Comparison of ENCODE assay signal across 8 cellular contexts in the genomic region with DNA sequence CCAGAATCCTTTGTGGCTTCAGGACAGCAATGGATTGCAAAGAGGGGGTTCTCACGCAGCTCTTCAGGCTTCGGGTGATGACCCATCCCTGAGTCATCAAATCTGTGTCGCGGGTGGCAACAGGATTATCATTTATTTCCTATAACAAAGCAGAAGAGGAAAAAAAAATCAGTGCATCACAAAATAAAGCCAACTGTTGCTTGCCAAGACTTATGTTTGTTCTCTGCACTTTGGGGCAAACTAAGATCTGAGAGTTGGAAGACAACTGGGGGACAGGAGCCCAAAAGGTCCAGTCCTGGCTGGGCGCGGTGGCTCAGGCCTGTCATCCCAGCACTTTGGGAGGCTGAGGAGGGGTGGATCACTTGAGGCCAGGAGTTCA. TPM values are rescaled to one million over a fixed set of nuclear protein-coding genes. Genes with fewer than 3 reads are reported as not detected.
DNase-seq lines count a peak whose midpoint lies in the region; ATAC-seq, FAIRE-seq and TF ChIP-seq lines count a peak whose summit lies in the region.

No MANE protein-coding gene starts in this region.

- SMC1A ChIA-PET in GM12878 (lab: Charles Lee; ENCODE audit: uncharacterized antibody, unreplicated experiment) = interaction anchor here (1.1 to 3.2 kb wide), 4 partner anchors 9 to 18 kb away, joined by 3 to 14 read pairs (median 6); no protein-coding TSS in a partner anchor

- H3K4me2 ChIP-seq in GM12878 (ENCODE audit: control insufficient read depth, insufficient read depth) = peak overlapping the region; percentile 36; the same call in 1 of the 2 replicates

- peaks cover 5% of the 10 kb centered on the region for H3K79me2 ChIP-seq in GM12878 (ENCODE audit: control insufficient read depth, insufficient read depth, low read length)

- DNase-seq in BJ (ENCODE audit: low read depth) = peak; percentile 26
- peak; percentile 68 for DNase-seq in NOMO-1 treated with DMSO at 0.1 percent for 48 hours (lab: John Stamatoyannopoulos, UW; ENCODE audit: unreplicated experiment)
- DNase-seq in GM12878 (ENCODE audit: low read depth, low spot score) = no peak
- no peak for DNase-seq in natural killer cell
- DNase-seq in SHP77 (lab: John Stamatoyannopoulos, UW) = no peak

- no peak for FAIRE-seq in GM12878 (lab: Jason Lieb, UNC)

- intact Hi-C loops in GM12878 (cut with micrococcal nuclease; ENCODE audit: unreplicated experiment) (no loop called here), natural killer cell (cut with micrococcal nuclease) (no loop called here)

- no peak for TF ChIP-seq EP300 in GM12878 (IDR thresholded peaks at IDR 0.05; ENCODE audit: borderline replicate concordance in 1 of 2, control insufficient read depth in 1 of 2, low read depth in 2 of 2, low read length in 2 of 2)

- H3K4me1 ChIP-seq in GM12878 (ENCODE audit: control insufficient read depth, insufficient read depth, low read length) = peaks cover 23% of the 10 kb centered on the region

- ATAC-seq in GM12878 (no peak), natural killer cell (peak in 2 of 3 donors; percentile 26 to 28), GM18907 (IDR thresholded peaks at IDR 0.05; ENCODE audit: unreplicated experiment) (no peak), HG02678 (IDR thresholded peaks at IDR 0.05; ENCODE audit: unreplicated experiment) (no peak), GM18502 (IDR thresholded peaks at IDR 0.05; ENCODE audit: poor library complexity, unreplicated experiment) (no peak)

- RAD21 ChIA-PET in GM12878 (lab: Charles Lee; ENCODE audit: unreplicated experiment) = interaction anchor here (0.5 to 1.0 kb wide), 2 partner anchors 10 to 42 kb away, joined by 3 to 4 read pairs; no protein-coding TSS in a partner anchor

- no peaks in the 10 kb centered on the region for H4K20me1 ChIP-seq in GM12878 (ENCODE audit: control insufficient read depth, insufficient read depth)

- in situ Hi-C loops in GM12878 (cut with MboI) = no loop called here

- TF ChIP-seq CTCF in BJ (IDR thresholded peaks at IDR 0.05; ENCODE audit: insufficient read depth, low read depth, low read length) (no peak), GM12878 (IDR thresholded peaks at IDR 0.05 in 2 of 3, conservative IDR thresholded peaks at IDR 0.05 in 1 of 3; ENCODE audit: control insufficient read depth in 2 of 3, extremely low read depth in 1 of 3, insufficient read depth in 1 of 3, low read depth in 3 of 3, low read length in 3 of 3) (no peak), natural killer cell (IDR thresholded peaks at IDR 0.05) (no peak)

- CTCF ChIA-PET in BJ (lab: Yijun Ruan, JAX) = interaction anchor here (0.9 to 4.0 kb wide), 6 partner anchors 13 to 192 kb away, joined by 3 to 29 read pairs (median 4); no protein-coding TSS in a partner anchor
- CTCF ChIA-PET in GM12878 (lab: Yijun Ruan, JAX) = interaction anchor here (1.3 to 8.9 kb wide), 3 partner anchors 12 to 22 kb away, joined by 3 to 117 read pairs (median 52); no protein-coding TSS in a partner anchor

- peak overlapping the region; percentile 67; the same call in 1 of the 2 replicates for H2AFZ ChIP-seq in GM12878 (ENCODE audit: control insufficient read depth, low read depth, low read length)

- no peaks in the 10 kb centered on the region for H3K36me3 ChIP-seq in BJ (ENCODE audit: control insufficient read depth, insufficient read depth, low read length)
- no peaks in the 10 kb centered on the region for H3K36me3 ChIP-seq in GM12878 (ENCODE audit: control insufficient read depth in 2 of 2, insufficient read depth in 2 of 2, low read length in 1 of 2)

- H3K9ac ChIP-seq in GM12878 (ENCODE audit: control insufficient read depth, insufficient read depth, low read length) = no peak overlapping the region

- POLR2A ChIA-PET in BJ (lab: Charles Lee) = interaction anchor here (0.7 kb wide), 1 partner anchor 9 kb away, joined by 4 read pairs; no protein-coding TSS in a partner anchor
- POLR2A ChIA-PET in GM12878 (lab: Charles Lee) = interaction anchor here (1.0 to 3.3 kb wide), 3 partner anchors 9 to 16 kb away, joined by 5 to 14 read pairs (median 8); no protein-coding TSS in a partner anchor

- H3K4me3 ChIP-seq in BJ (ENCODE audit: low read depth, low read length) (no peak overlapping the region), GM12878 (no peak overlapping the region)

- H3K4me3 Mint-ChIP-seq in natural killer cell = no peak overlapping the region

- no TSS peak for BruUV-seq in GM12878 (replicated peaks; lab: Mats Ljungman, UMichigan)

- peaks cover 0 to 6% of the 10 kb centered on the region in 2 donors for H3K9me3 Mint-ChIP-seq in natural killer cell

- no peak for TF ChIP-seq RAD21 in GM12878 (IDR thresholded peaks at IDR 0.05; ENCODE audit: insufficient read depth, low read depth, low read length)

- peak overlapping the region; percentile 33; the same call in 1 of the 2 replicates for H3K27ac ChIP-seq in GM12878 (ENCODE audit: control insufficient read depth, insufficient read depth)

- peak overlapping the region in 1 of 2 donors; percentile 72 for H3K27ac Mint-ChIP-seq in natural killer cell

- H3K27me3 Mint-ChIP-seq in natural killer cell (ENCODE audit: low read depth in 2 of 2) = peaks cover under 1 to 5% of the 10 kb centered on the region in 2 donors

- H3K9me3 ChIP-seq in GM12878 (replicated peaks; ENCODE audit: control insufficient read depth, insufficient read depth, low read length) = no peaks in the 10 kb centered on the region; the same call in 2 of the 3 replicates

- TF ChIP-seq POLR2A in GM12878 (IDR thresholded peaks at IDR 0.05; ENCODE audit: low read depth, low read length) = no peak

- no peaks in the 10 kb centered on the region for H3K36me3 Mint-ChIP-seq in natural killer cell

- WGBS in GM12878 (ENCODE audit: insufficient coverage, insufficient replicate concordance, low lambda C conversion rate, missing lambda C conversion rate) = 42% methylated on average over 6 of the region's 6 CpGs

- H3K27me3 ChIP-seq in BJ (ENCODE audit: control insufficient read depth, insufficient read depth, low read length) (no peaks in the 10 kb centered on the region), GM12878 (replicated peaks in 1 of 2; ENCODE audit: control insufficient read depth in 2 of 2, insufficient read depth in 2 of 2, low read length in 1 of 2) (no peaks in the 10 kb centered on the region)

- H3K4me1 Mint-ChIP-seq in natural killer cell = peaks cover 0 to 12% of the 10 kb centered on the region in 2 donors

RNA-seq across cellular contexts. Expression of a gene that starts 6.4 kb away (rescaled TPM):
- 0.06 TPM in 1 of 2 replicates, not detected in the other for polyA plus RNA-seq in BJ (2011; rRNA removed)
- polyA minus RNA-seq in BJ (2011; rRNA and poly(A)+ RNA removed) = 0.24 TPM in 1 of 2 replicates, not detected in the other
- total RNA-seq in GM12878 (2013; cell fraction: nucleolus; rRNA removed) = 17.5 and 19.5 TPM in 2 replicates
- 16.7 and 18.0 TPM in 2 replicates for total RNA-seq in GM12878 (2014; rRNA removed)
- total RNA-seq in GM12878 (2014; rRNA removed; fragmentation: Illumina TruSeq; extraction: Trizol) = 8.7 and 9.5 TPM in 2 replicates
- 16.2 and 16.9 TPM in 2 replicates for total RNA-seq in GM12878 (2021)
- 1.9 TPM for polyA plus RNA-seq in GM12878 (2011; ENCODE audit: low read depth)
- polyA plus RNA-seq in GM12878 (2011; rRNA removed) = 10.2 and 16.6 TPM in 2 replicates
- 23.5 and 26.3 TPM in 2 replicates for polyA plus RNA-seq in GM12878 (2011; cell fraction: cytosol; rRNA removed)
- polyA plus RNA-seq in GM12878 (2011; cell fraction: nucleus; rRNA removed) = 16.4 and 17.5 TPM in 2 replicates
- 6.3 and 11.1 TPM in 2 replicates for polyA plus RNA-seq in GM12878 (2012)
- polyA plus RNA-seq in GM12878 (2014; fragmentation: Illumina TruSeq; extraction: Trizol) = 2.5 and 7.3 TPM in 2 replicates
- 1 to 10 TPM in 1 of 2 experiments, under 1 TPM in 1; 0.42 to 1.7 TPM for polyA plus RNA-seq in GM12878 (2014; fragmentation: Nextera tagmentation; extraction: Ambion mirVana)
- polyA plus RNA-seq in GM12878 (2014; rRNA removed) = 13.0 and 13.8 TPM in 2 replicates
- polyA plus RNA-seq in GM12878 (2016; fragmentation: Nextera tagmentation; extraction: Ambion mirVana) = 10 to 100 TPM in 1 of 2 experiments, 1 to 10 TPM in 1; 8.7 to 10.1 TPM
- 13.3 and 23.2 TPM in 2 replicates for polyA minus RNA-seq in GM12878 (2011; rRNA and poly(A)+ RNA removed)
- polyA minus RNA-seq in GM12878 (2011; cell fraction: cytosol; rRNA and poly(A)+ RNA removed) = 10.2 and 11.1 TPM in 2 replicates
- 4.6 and 6.2 TPM in 2 replicates for polyA minus RNA-seq in GM12878 (2011; cell fraction: nucleus; rRNA and poly(A)+ RNA removed)
- total RNA-seq in natural killer cell = 10 to 100 TPM in 1 of 3 donors, 1 to 10 TPM in 2; 3.9 to 10.4 (median 8.4) TPM

RNA-seq across cellular contexts. Expression of a gene that starts 36.3 kb away (rescaled TPM):
- polyA plus RNA-seq in BJ (2011; rRNA removed) = not detected in 2 replicates
- polyA minus RNA-seq in BJ (2011; rRNA and poly(A)+ RNA removed) = not detected in 2 replicates
- total RNA-seq in GM12878 (2013; cell fraction: nucleolus; rRNA removed) = 25.9 and 29.4 TPM in 2 replicates
- 50.1 and 57.7 TPM in 2 replicates for total RNA-seq in GM12878 (2014; rRNA removed)
- total RNA-seq in GM12878 (2014; rRNA removed; fragmentation: Illumina TruSeq; extraction: Trizol) = 4.7 and 6.1 TPM in 2 replicates
- total RNA-seq in GM12878 (2021) = 32.4 and 33.7 TPM in 2 replicates
- 5.5 TPM for polyA plus RNA-seq in GM12878 (2011; ENCODE audit: low read depth)
- polyA plus RNA-seq in GM12878 (2011; rRNA removed) = not detected in 2 replicates
- polyA plus RNA-seq in GM12878 (2011; cell fraction: cytosol; rRNA removed) = 0.04 TPM in 1 of 2 replicates, not detected in the other
- 0.26 and 0.33 TPM in 2 replicates for polyA plus RNA-seq in GM12878 (2011; cell fraction: nucleus; rRNA removed)
- polyA plus RNA-seq in GM12878 (2012) = 20.4 and 25.5 TPM in 2 replicates
- 0.54 TPM in 1 of 2 replicates, not detected in the other for polyA plus RNA-seq in GM12878 (2014; fragmentation: Illumina TruSeq; extraction: Trizol)
- polyA plus RNA-seq in GM12878 (2014; fragmentation: Nextera tagmentation; extraction: Ambion mirVana) = 1 to 10 TPM in 1 of 2 experiments, under 1 TPM in 1; 0.19 to 1.2 TPM
- polyA plus RNA-seq in GM12878 (2014; rRNA removed) = 35.7 and 44.5 TPM in 2 replicates
- 10 to 100 TPM; 42.2 to 43.3 TPM for polyA plus RNA-seq in GM12878 (2016; fragmentation: Nextera tagmentation; extraction: Ambion mirVana)
- polyA minus RNA-seq in GM12878 (2011; rRNA and poly(A)+ RNA removed) = not detected in 2 replicates
- polyA minus RNA-seq in GM12878 (2011; cell fraction: cytosol; rRNA and poly(A)+ RNA removed) = not detected in 2 replicates
- 0.29 TPM in 1 of 2 replicates, not detected in the other for polyA minus RNA-seq in GM12878 (2011; cell fraction: nucleus; rRNA and poly(A)+ RNA removed)
- total RNA-seq in natural killer cell = 10 to 100 TPM; 37.1 to 60.4 (median 51.7) TPM

RNA-seq across cellular contexts. Expression of a gene that starts 43.4 kb away (rescaled TPM):
- polyA plus RNA-seq in BJ (2011; rRNA removed) (45.3 and 75.8 TPM in 2 replicates), GM12878 (2011; rRNA removed) (10.7 and 29.5 TPM in 2 replicates), GM12878 (2014; fragmentation: Illumina TruSeq; extraction: Trizol) (2.3 and 11.6 TPM in 2 replicates), GM12878 (2014; fragmentation: Nextera tagmentation; extraction: Ambion mirVana) (1 to 10 TPM; 2.2 to 7.2 TPM), GM12878 (2014; rRNA removed) (42.6 and 64.0 TPM in 2 replicates), GM12878 (2016; fragmentation: Nextera tagmentation; extraction: Ambion mirVana) (10 to 100 TPM; 71.8 to 75.2 TPM)
- 41.9 and 51.3 TPM in 2 replicates for polyA minus RNA-seq in BJ (2011; rRNA and poly(A)+ RNA removed)
- total RNA-seq in GM12878 (2013; cell fraction: nucleolus; rRNA removed) = 37.3 and 45.2 TPM in 2 replicates
- total RNA-seq in GM12878 (2014; rRNA removed) (35.0 and 43.0 TPM in 2 replicates), GM12878 (2014; rRNA removed; fragmentation: Illumina TruSeq; extraction: Trizol) (14.5 and 18.6 TPM in 2 replicates), GM12878 (2021) (69.2 and 79.1 TPM in 2 replicates), natural killer cell (10 to 100 TPM; 39.6 to 61.4 (median 49.0) TPM)
- 8.1 TPM for polyA plus RNA-seq in GM12878 (2011; ENCODE audit: low read depth)
- polyA plus RNA-seq in GM12878 (2011; cell fraction: cytosol; rRNA removed) = 38.7 and 57.3 TPM in 2 replicates
- polyA plus RNA-seq in GM12878 (2011; cell fraction: nucleus; rRNA removed) = 95.1 and 119 TPM in 2 replicates
- polyA plus RNA-seq in GM12878 (2012) = 36.4 and 40.2 TPM in 2 replicates
- 28.0 and 50.8 TPM in 2 replicates for polyA minus RNA-seq in GM12878 (2011; rRNA and poly(A)+ RNA removed)
- polyA minus RNA-seq in GM12878 (2011; cell fraction: cytosol; rRNA and poly(A)+ RNA removed) = 25.0 and 25.9 TPM in 2 replicates
- polyA minus RNA-seq in GM12878 (2011; cell fraction: nucleus; rRNA and poly(A)+ RNA removed) = 12.5 and 24.5 TPM in 2 replicates

RNA-seq across cellular contexts. Expression of a gene that starts 48.1 kb away (rescaled TPM):
- 8.0 and 15.6 TPM in 2 replicates for polyA plus RNA-seq in BJ (2011; rRNA removed)
- polyA minus RNA-seq in BJ (2011; rRNA and poly(A)+ RNA removed) = 11.0 and 30.3 TPM in 2 replicates
- total RNA-seq in GM12878 (2013; cell fraction: nucleolus; rRNA removed) = 5.3 and 6.9 TPM in 2 replicates
- 5.0 and 6.8 TPM in 2 replicates for total RNA-seq in GM12878 (2014; rRNA removed)
- 3.0 and 4.7 TPM in 2 replicates for total RNA-seq in GM12878 (2014; rRNA removed; fragmentation: Illumina TruSeq; extraction: Trizol)
- 9.7 and 10.6 TPM in 2 replicates for total RNA-seq in GM12878 (2021)
- 3.1 TPM for polyA plus RNA-seq in GM12878 (2011; ENCODE audit: low read depth)
- 1.1 and 1.6 TPM in 2 replicates for polyA plus RNA-seq in GM12878 (2011; rRNA removed)
- 3.6 and 4.8 TPM in 2 replicates for polyA plus RNA-seq in GM12878 (2011; cell fraction: cytosol; rRNA removed)
- polyA plus RNA-seq in GM12878 (2011; cell fraction: nucleus; rRNA removed) = 6.0 and 6.4 TPM in 2 replicates
- 5.0 and 5.7 TPM in 2 replicates for polyA plus RNA-seq in GM12878 (2012)
- polyA plus RNA-seq in GM12878 (2014; fragmentation: Illumina TruSeq; extraction: Trizol) = 7.5 and 7.9 TPM in 2 replicates
- under 1 TPM; 0.07 to 0.21 TPM for polyA plus RNA-seq in GM12878 (2014; fragmentation: Nextera tagmentation; extraction: Ambion mirVana)
- polyA plus RNA-seq in GM12878 (2014; rRNA removed) = 5.5 and 6.4 TPM in 2 replicates
- 1 to 10 TPM; 1.9 to 2.2 TPM for polyA plus RNA-seq in GM12878 (2016; fragmentation: Nextera tagmentation; extraction: Ambion mirVana)
- polyA minus RNA-seq in GM12878 (2011; rRNA and poly(A)+ RNA removed) = 5.2 and 7.8 TPM in 2 replicates
- polyA minus RNA-seq in GM12878 (2011; cell fraction: cytosol; rRNA and poly(A)+ RNA removed) = 1.6 and 2.8 TPM in 2 replicates
- polyA minus RNA-seq in GM12878 (2011; cell fraction: nucleus; rRNA and poly(A)+ RNA removed) = 0.60 and 2.1 TPM in 2 replicates
- total RNA-seq in natural killer cell = under 1 TPM; 0.24 to 0.60 (median 0.29) TPM

Comparison
In these comparisons a context has a peak if more than half of its experiments do, and no peak if none do; other contexts are left out.
1. DNase-seq: peak in BJ (single experiment) and NOMO-1 treated with DMSO at 0.1 percent for 48 hours (single experiment); none in GM12878 (single experiment), natural killer cell (single experiment) and SHP77 (0 of 2).
2. ATAC-seq: peak in natural killer cell (2 of 3); none in GM12878 (single experiment), GM18907 (single experiment), HG02678 (single experiment) and GM18502 (single experiment).